20 cellular contexts compared by ENCODE assay signal in the genomic region with DNA sequence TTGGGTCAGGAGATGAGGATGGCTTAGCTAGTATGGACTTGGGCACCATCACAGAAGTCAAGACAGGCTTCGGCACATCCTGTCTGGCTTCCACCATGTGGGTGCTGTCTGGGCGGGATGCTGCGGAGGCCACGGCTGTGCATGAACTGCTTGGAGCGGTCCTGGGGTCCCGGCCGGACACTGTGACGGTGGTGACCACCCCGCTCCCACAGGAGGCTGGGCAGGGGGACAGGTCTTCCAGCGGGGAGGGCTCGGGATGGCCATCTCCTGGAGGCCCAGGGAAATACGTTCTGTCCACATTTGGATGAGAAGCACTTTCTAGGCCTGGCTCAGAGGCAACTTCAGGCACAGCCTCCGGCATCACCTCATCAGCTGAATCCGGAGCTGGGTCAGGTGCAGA. TPM values are rescaled to one million over a fixed set of nuclear protein-coding genes. Genes with fewer than 3 reads are reported as not detected.
DNase-seq lines count a peak whose midpoint lies in the region; ATAC-seq, FAIRE-seq and TF ChIP-seq lines count a peak whose summit lies in the region.
"Had no signal": no experiment of that assay in that cellular context is flagged by ENCODE, and none has a peak within 500 bp of the region (broad histone marks: within the 10 kb centered on the region; RNA-seq: fewer than 3 reads in every experiment).

No MANE protein-coding gene starts in this region.

- 94% methylated on average over 14 of the region's 14 CpGs; no CpG with 5 or more reads in 1 of the 2 experiments for WGBS in IMR-90 (ENCODE audit: extremely low coverage in 2 of 2, insufficient read length in 1 of 2), 2 experiments

- BruUV-seq in IMR-90 (replicated peaks; lab: Mats Ljungman, UMichigan) = TSS peak; percentile 56

- H4K8ac ChIP-seq in IMR-90 (ENCODE audit: low read depth in 2 of 2, low read length in 2 of 2) = no peak overlapping the region

- POLR2A ChIA-PET in IMR-90 (lab: Charles Lee; ENCODE audit: unreplicated experiment) = no interaction called here

- H3K9me3 Mint-ChIP-seq in activated T-cell treated with anti-CD3 and anti-CD28 coated beads, Interleukin-2, amount 50 U/mL, for 24 hours = no peaks in the 10 kb centered on the region
- H3K9me3 Mint-ChIP-seq: dendritic cell treated with granulocyte-macrophage colony-stimulating factor and Interleukin-4, amounts not matched to agents 40 ng/mL and 50 ng/mL, for 4 days had no signal

- H3K4ac ChIP-seq in IMR-90 (ENCODE audit: low read depth, low read length) = no peak overlapping the region

- H4K5ac ChIP-seq in IMR-90 (ENCODE audit: low read depth, low read length) = no peak overlapping the region

- H2BK5ac ChIP-seq in IMR-90 (ENCODE audit: low read depth, low read length, poor library complexity, severe bottlenecking) = no peak overlapping the region

- H2BK120ac ChIP-seq in IMR-90 (ENCODE audit: low read depth, low read length) = no peak overlapping the region

- H3K9ac ChIP-seq in IMR-90 (ENCODE audit: low read depth, low read length) = no peak overlapping the region

- in situ Hi-C loops in IMR-90 (cut with MboI; ENCODE audit: low sequenced_read_pairs) = no loop called here

- H3K18ac ChIP-seq in IMR-90 (ENCODE audit: low read depth, low read length) = no peak overlapping the region

- TF ChIP-seq POLR2A in IMR-90 (IDR thresholded peaks at IDR 0.05; ENCODE audit: low read depth, low read length) = no peak

- H3K4me1 ChIP-seq in IMR-90 (ENCODE audit: control insufficient read depth, insufficient read depth, low read length) = no peaks in the 10 kb centered on the region

- DNase-seq in activated T-cell treated with anti-CD3 and anti-CD28 coated beads, Interleukin-2, amount 50 U/mL, for 24 hours = no peak
- no peak for DNase-seq in activated T-cell treated with anti-CD3 and anti-CD28 coated beads, Interleukin-2, amount 50 U/mL, for 48 hours
- DNase-seq in IMR-90 = no peak
- no peak for DNase-seq in bronchial epithelial cell (ENCODE audit: low read depth)
- DNase-seq in omental fat pad (ENCODE audit: low spot score) = no peak
- no peak for DNase-seq in NCI-H1417 treated with DMSO at 0.1 percent for 48 hours (lab: John Stamatoyannopoulos, UW)
- DNase-seq: activated CD8-positive, alpha-beta memory T cell treated with anti-CD3 and anti-CD28 coated beads, Interleukin-2, amount 50 U/mL, for 48 hours; activated naive CD4-positive, alpha-beta T cell; mammary epithelial cell; NCI-H1436 treated with DMSO at 0.1 percent for 48 hours; stimulated activated CD4-positive, alpha-beta T cell treated with anti-CD3 and anti-CD28 coated beads, Interleukin-4, amount 100 ng/mL, for 24 hours; T-helper 17 cell had no signal

- ATAC-seq in IMR-90 (ENCODE audit: low read depth) (no peak), omental fat pad (ENCODE audit: low FRiP score) (peak; percentile 33), GM21619 (IDR thresholded peaks at IDR 0.05; ENCODE audit: unreplicated experiment) (no peak), HG03439 (IDR thresholded peaks at IDR 0.05; ENCODE audit: unreplicated experiment) (no peak)
- ATAC-seq: esophagus mucosa, Right ventricle myocardium inferior had no signal

- 0 out of 2 replicates have a peak, but pooled peaks have one; percentile 7 for TF ChIP-seq CTCF in IMR-90 (conservative IDR thresholded peaks at IDR 0.05; ENCODE audit: low read depth, low read length)
- peak; percentile 8 for TF ChIP-seq CTCF in bronchial epithelial cell (IDR thresholded peaks at IDR 0.05; ENCODE audit: insufficient read depth, low read length, severe bottlenecking)
- no peak for TF ChIP-seq CTCF in omental fat pad (IDR thresholded peaks at IDR 0.05)

- H3K27ac Mint-ChIP-seq in activated T-cell treated with anti-CD3 and anti-CD28 coated beads, Interleukin-2, amount 50 U/mL, for 24 hours = peak overlapping the region; percentile 55
- H3K27ac Mint-ChIP-seq: dendritic cell treated with granulocyte-macrophage colony-stimulating factor and Interleukin-4, amounts not matched to agents 40 ng/mL and 50 ng/mL, for 4 days; T-helper 17 cell had no signal

- H2BK20ac ChIP-seq in IMR-90 (ENCODE audit: low read depth, low read length) = no peak overlapping the region

- no peaks in the 10 kb centered on the region for H3K9me3 ChIP-seq in IMR-90 (ENCODE audit: control insufficient read depth, insufficient read depth, low read length)
- H3K9me3 ChIP-seq: vagina had no signal

- intact Hi-C loops in IMR-90 (cut with micrococcal nuclease) = no loop called here

- H2AK5ac ChIP-seq in IMR-90 (ENCODE audit: low read depth, low read length) = no peak overlapping the region

- H3K27me3 Mint-ChIP-seq in activated T-cell treated with anti-CD3 and anti-CD28 coated beads, Interleukin-2, amount 50 U/mL, for 24 hours = no peaks in the 10 kb centered on the region
- H3K27me3 Mint-ChIP-seq: dendritic cell treated with granulocyte-macrophage colony-stimulating factor and Interleukin-4, amounts not matched to agents 40 ng/mL and 50 ng/mL, for 4 days; T-helper 17 cell had no signal

- peaks cover 13% of the 10 kb centered on the region for H3K4me1 Mint-ChIP-seq in activated T-cell treated with anti-CD3 and anti-CD28 coated beads, Interleukin-2, amount 50 U/mL, for 24 hours (ENCODE audit: low read depth)

- H3K14ac ChIP-seq in IMR-90 (replicated peaks; ENCODE audit: low read depth, low read length) = no peak overlapping the region

- H3K79me1 ChIP-seq in IMR-90 (ENCODE audit: low read depth in 1 of 2, low read length in 2 of 2) = peaks cover 11 to 56% of the 10 kb centered on the region in 2 experiments

- no peak overlapping the region for H3K4me3 ChIP-seq in IMR-90 (ENCODE audit: insufficient read depth, low read depth, low read length)
- no peak overlapping the region for H3K4me3 ChIP-seq in bronchial epithelial cell (ENCODE audit: low read depth, low read length)
- H3K4me3 ChIP-seq: vagina had no signal

- no peak overlapping the region for H3K56ac ChIP-seq in IMR-90 (ENCODE audit: extremely low read depth, insufficient read depth, low read length)

- peaks cover 67% of the 10 kb centered on the region for H3K36me3 ChIP-seq in IMR-90 (ENCODE audit: control insufficient read depth, insufficient read depth, low read length)
- peaks cover 53% of the 10 kb centered on the region for H3K36me3 ChIP-seq in bronchial epithelial cell (ENCODE audit: control insufficient read depth, insufficient read depth, low read length)

- dilution Hi-C loops in IMR-90 (cut with HindIII; ENCODE audit: low sequenced_read_pairs, unreplicated experiment) = no loop called here

- H2BK15ac ChIP-seq in IMR-90 (ENCODE audit: low read depth, low read length) = no peak overlapping the region

- no peak overlapping the region for H3K4me2 ChIP-seq in IMR-90 (ENCODE audit: low read depth, low read length)

- no peaks in the 10 kb centered on the region for H3K9me1 ChIP-seq in IMR-90 (ENCODE audit: insufficient read depth, low read length)

- CTCF ChIA-PET in IMR-90 (lab: Yijun Ruan, JAX) = no interaction called here

- H4K20me1 ChIP-seq in IMR-90 (ENCODE audit: insufficient read depth, low read length) = no peaks in the 10 kb centered on the region

- H3K27me3 ChIP-seq in IMR-90 (ENCODE audit: control insufficient read depth, insufficient read depth, low read length) = no peaks in the 10 kb centered on the region
- no peaks in the 10 kb centered on the region for H3K27me3 ChIP-seq in bronchial epithelial cell (ENCODE audit: control insufficient read depth, insufficient read depth, low read length)
- H3K27me3 ChIP-seq: vagina had no signal

- H3K23ac ChIP-seq in IMR-90 (ENCODE audit: low read depth, low read length) = no peak overlapping the region

- no peak overlapping the region for H3K4me3 Mint-ChIP-seq in activated T-cell treated with anti-CD3 and anti-CD28 coated beads, Interleukin-2, amount 50 U/mL, for 24 hours
- H3K4me3 Mint-ChIP-seq: dendritic cell treated with granulocyte-macrophage colony-stimulating factor and Interleukin-4, amounts not matched to agents 40 ng/mL and 50 ng/mL, for 4 days; T-helper 17 cell had no signal

- no peak for FAIRE-seq in bronchial epithelial cell (lab: Jason Lieb, UNC)

- no peak overlapping the region for H3K27ac ChIP-seq in IMR-90 (ENCODE audit: insufficient read depth, low read length)
- H3K27ac ChIP-seq: HL-60, vagina had no signal

- peaks cover 92% of the 10 kb centered on the region for H3K36me3 Mint-ChIP-seq in activated T-cell treated with anti-CD3 and anti-CD28 coated beads, Interleukin-2, amount 50 U/mL, for 24 hours (ENCODE audit: low read depth)

- no peak overlapping the region for H2AFZ ChIP-seq in IMR-90 (replicated peaks; ENCODE audit: low read length, poor library complexity)

- H4K91ac ChIP-seq in IMR-90 (ENCODE audit: insufficient read depth, low read depth, low read length) = no peak overlapping the region

- H2AK9ac ChIP-seq in IMR-90 (replicated peaks; ENCODE audit: low read depth, low read length, poor library complexity) = no peak overlapping the region

- no peak for TF ChIP-seq RAD21 in IMR-90 (IDR thresholded peaks at IDR 0.05; ENCODE audit: low read length)

TF ChIP-seq in IMR-90, 13 proteins besides CTCF, POLR2A, EP300 and RAD21:
- TF ChIP-seq MXI1 (IDR thresholded peaks at IDR 0.05; ENCODE audit: borderline replicate concordance, low read depth, low read length) = no peak
- TF ChIP-seq SMC3 (IDR thresholded peaks at IDR 0.05; ENCODE audit: low read depth, low read length) = no peak

RNA-seq across cellular contexts. Expression of gene TCFL5, which starts 32.1 kb away (rescaled TPM):
- 8.2 and 8.3 TPM in 2 replicates for total RNA-seq in IMR-90 (2012; rRNA removed)
- polyA plus RNA-seq in IMR-90 (2012; rRNA removed) = 5.6 and 6.0 TPM in 2 replicates
- 2.6 and 3.6 TPM in 2 replicates for polyA plus RNA-seq in IMR-90 (2012; cell fraction: cytosol; rRNA removed)
- 2.4 and 9.6 TPM in 2 replicates for polyA plus RNA-seq in IMR-90 (2012; cell fraction: nucleus; rRNA removed; ENCODE audit: low replicate concordance)
- 13.2 and 14.5 TPM in 2 replicates for total RNA-seq in bronchial epithelial cell
- 1 to 10 TPM; 6.1 to 7.7 (median 6.3) TPM for total RNA-seq in omental fat pad

RNA-seq across cellular contexts. Expression of gene DIDO1, which starts 32.6 kb away (rescaled TPM):
- 28.1 and 38.3 TPM in 2 replicates for total RNA-seq in IMR-90 (2012; rRNA removed)
- 17.5 and 21.8 TPM in 2 replicates for polyA plus RNA-seq in IMR-90 (2012; rRNA removed)
- 10.8 and 13.3 TPM in 2 replicates for polyA plus RNA-seq in IMR-90 (2012; cell fraction: cytosol; rRNA removed)
- 47.1 and 74.1 TPM in 2 replicates for polyA plus RNA-seq in IMR-90 (2012; cell fraction: nucleus; rRNA removed; ENCODE audit: low replicate concordance)
- 26.9 and 31.6 TPM in 2 replicates for total RNA-seq in bronchial epithelial cell
- total RNA-seq in omental fat pad = 10 to 100 TPM; 40.6 to 64.4 (median 54.1) TPM

RNA-seq across cellular contexts. Expression of gene GID8, which starts 44.2 kb away (rescaled TPM):
- total RNA-seq in IMR-90 (2012; rRNA removed) = 33.9 and 36.4 TPM in 2 replicates
- 18.8 and 21.5 TPM in 2 replicates for polyA plus RNA-seq in IMR-90 (2012; rRNA removed)
- polyA plus RNA-seq in IMR-90 (2012; cell fraction: cytosol; rRNA removed) = 13.8 and 15.1 TPM in 2 replicates
- 13.2 and 19.6 TPM in 2 replicates for polyA plus RNA-seq in IMR-90 (2012; cell fraction: nucleus; rRNA removed; ENCODE audit: low replicate concordance)
- total RNA-seq in bronchial epithelial cell = 69.2 and 71.2 TPM in 2 replicates
- 10 to 100 TPM; 21.7 to 33.4 (median 25.5) TPM for total RNA-seq in omental fat pad

RNA-seq across cellular contexts. Expression of gene SLC17A9, which starts 58.8 kb away (rescaled TPM):
- 1.4 and 2.2 TPM in 2 replicates for total RNA-seq in IMR-90 (2012; rRNA removed)
- polyA plus RNA-seq in IMR-90 (2012; rRNA removed) = 14.4 and 17.3 TPM in 2 replicates
- 3.7 and 5.8 TPM in 2 replicates for polyA plus RNA-seq in IMR-90 (2012; cell fraction: cytosol; rRNA removed)
- polyA plus RNA-seq in IMR-90 (2012; cell fraction: nucleus; rRNA removed; ENCODE audit: low replicate concordance) = 68.1 and 209 TPM in 2 replicates
- total RNA-seq in bronchial epithelial cell = 0.13 and 0.53 TPM in 2 replicates
- 10 to 100 TPM in 1 of 4 donors, 1 to 10 TPM in 3; 1.6 to 10.7 (median 2.5) TPM for total RNA-seq in omental fat pad
- total RNA-seq: skeletal muscle tissue had no signal

Comparison
In these comparisons a context has a peak if more than half of its experiments do, and no peak if none do; other contexts are left out.
1. CTCF ChIP-seq: peak in IMR-90 (single experiment) and bronchial epithelial cell (single experiment); none in omental fat pad (0 of 3).